ENCODE assay signal across 1 cellular context in the genomic region with DNA sequence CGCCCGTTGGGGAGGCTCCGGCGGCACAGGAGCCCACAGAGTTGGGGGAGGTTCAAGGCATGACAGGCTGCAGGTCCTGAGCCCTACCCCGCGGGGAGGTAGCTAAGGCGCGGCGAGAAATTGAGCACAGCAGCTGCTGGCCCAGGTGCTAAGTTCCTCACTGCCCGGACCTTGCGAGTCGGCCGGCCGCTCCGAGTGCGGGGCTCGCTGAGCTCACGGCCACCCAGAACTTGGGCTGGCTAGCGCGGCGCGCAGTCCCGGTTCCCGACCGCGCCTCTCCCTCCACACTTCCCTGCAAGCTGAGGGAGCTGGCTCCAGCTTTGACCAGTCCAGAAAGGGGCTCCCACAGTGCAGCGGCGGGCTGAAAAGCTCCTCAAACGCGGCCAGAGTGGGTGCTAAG.
TF ChIP-seq lines count a peak whose summit lies in the region.

No MANE protein-coding gene starts in this region.

TF ChIP-seq in GM23338, 12 proteins besides CTCF, POLR2A, EP300 and RAD21:
- TF ChIP-seq, protein P1, sequence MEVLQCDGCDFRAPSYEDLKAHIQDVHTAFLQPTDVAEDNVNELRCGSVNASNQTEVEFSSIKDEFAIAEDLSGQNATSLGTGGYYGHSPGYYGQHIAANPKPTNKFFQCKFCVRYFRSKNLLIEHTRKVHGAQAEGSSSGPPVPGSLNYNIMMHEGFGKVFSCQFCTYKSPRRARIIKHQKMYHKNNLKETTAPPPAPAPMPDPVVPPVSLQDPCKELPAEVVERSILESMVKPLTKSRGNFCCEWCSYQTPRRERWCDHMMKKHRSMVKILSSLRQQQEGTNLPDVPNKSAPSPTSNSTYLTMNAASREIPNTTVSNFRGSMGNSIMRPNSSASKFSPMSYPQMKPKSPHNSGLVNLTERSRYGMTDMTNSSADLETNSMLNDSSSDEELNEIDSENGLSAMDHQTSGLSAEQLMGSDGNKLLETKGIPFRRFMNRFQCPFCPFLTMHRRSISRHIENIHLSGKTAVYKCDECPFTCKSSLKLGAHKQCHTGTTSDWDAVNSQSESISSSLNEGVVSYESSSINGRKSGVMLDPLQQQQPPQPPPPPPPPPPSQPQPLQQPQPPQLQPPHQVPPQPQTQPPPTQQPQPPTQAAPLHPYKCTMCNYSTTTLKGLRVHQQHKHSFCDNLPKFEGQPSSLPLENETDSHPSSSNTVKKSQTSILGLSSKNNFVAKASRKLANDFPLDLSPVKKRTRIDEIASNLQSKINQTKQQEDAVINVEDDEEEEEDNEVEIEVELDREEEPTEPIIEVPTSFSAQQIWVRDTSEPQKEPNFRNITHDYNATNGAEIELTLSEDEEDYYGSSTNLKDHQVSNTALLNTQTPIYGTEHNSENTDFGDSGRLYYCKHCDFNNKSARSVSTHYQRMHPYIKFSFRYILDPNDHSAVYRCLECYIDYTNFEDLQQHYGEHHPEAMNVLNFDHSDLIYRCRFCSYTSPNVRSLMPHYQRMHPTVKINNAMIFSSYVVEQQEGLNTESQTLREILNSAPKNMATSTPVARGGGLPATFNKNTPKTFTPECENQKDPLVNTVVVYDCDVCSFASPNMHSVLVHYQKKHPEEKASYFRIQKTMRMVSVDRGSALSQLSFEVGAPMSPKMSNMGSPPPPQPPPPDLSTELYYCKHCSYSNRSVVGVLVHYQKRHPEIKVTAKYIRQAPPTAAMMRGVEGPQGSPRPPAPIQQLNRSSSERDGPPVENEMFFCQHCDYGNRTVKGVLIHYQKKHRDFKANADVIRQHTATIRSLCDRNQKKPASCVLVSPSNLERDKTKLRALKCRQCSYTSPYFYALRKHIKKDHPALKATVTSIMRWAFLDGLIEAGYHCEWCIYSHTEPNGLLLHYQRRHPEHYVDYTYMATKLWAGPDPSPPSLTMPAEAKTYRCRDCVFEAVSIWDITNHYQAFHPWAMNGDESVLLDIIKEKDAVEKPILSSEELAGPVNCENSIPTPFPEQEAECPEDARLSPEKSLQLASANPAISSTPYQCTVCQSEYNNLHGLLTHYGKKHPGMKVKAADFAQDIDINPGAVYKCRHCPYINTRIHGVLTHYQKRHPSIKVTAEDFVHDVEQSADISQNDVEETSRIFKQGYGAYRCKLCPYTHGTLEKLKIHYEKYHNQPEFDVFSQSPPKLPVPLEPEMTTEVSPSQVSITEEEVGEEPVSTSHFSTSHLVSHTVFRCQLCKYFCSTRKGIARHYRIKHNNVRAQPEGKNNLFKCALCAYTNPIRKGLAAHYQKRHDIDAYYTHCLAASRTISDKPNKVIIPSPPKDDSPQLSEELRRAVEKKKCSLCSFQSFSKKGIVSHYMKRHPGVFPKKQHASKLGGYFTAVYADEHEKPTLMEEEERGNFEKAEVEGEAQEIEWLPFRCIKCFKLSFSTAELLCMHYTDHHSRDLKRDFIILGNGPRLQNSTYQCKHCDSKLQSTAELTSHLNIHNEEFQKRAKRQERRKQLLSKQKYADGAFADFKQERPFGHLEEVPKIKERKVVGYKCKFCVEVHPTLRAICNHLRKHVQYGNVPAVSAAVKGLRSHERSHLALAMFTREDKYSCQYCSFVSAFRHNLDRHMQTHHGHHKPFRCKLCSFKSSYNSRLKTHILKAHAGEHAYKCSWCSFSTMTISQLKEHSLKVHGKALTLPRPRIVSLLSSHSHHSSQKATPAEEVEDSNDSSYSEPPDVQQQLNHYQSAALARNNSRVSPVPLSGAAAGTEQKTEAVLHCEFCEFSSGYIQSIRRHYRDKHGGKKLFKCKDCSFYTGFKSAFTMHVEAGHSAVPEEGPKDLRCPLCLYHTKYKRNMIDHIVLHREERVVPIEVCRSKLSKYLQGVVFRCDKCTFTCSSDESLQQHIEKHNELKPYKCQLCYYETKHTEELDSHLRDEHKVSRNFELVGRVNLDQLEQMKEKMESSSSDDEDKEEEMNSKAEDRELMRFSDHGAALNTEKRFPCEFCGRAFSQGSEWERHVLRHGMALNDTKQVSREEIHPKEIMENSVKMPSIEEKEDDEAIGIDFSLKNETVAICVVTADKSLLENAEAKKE (CRISPR knock-in tag; IDR thresholded peaks at IDR 0.05), result no peak
